In the genomic region with DNA sequence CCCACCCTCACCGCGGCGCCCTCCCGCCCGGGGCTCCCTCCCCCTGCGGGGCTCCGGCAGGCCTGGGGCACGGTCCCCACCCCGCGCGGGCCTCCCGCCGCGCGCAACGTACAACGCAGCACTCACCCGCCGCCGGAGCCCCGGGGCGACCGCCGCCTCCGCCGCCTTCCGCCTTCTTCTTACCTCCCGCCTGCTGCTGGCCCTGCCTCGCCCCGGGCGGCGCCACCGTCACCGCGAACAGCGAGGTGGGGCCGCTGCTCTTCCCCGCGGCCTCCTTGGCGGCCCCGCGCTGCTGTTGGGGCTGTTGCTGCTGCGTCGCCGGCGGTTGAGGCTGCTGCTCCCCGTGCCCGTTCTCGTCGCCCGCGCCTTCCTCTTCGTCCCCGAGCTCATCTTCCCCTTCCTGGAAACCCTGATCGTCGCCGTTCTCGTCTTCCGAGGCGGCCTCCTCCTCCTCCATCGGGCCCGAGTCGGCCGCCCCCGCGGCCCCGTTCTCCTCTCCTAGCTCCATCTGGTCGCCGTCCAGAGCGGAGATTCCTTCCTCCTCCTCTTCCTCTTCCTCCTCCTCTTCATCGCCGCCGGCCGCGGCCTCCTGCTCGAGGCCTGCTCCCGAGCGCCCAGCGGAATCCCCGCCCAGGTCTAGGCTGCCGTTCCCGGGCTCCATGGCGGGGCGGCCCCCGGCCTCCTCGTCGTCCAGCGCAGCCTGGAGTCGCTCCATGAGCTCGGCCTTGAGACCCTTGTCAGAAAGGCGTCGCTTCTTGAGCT, we compare ENCODE assay signal across 1 cellular context.
TF ChIP-seq lines count a peak whose summit lies in the region.

No MANE protein-coding gene starts in this region.

TF ChIP-seq in HEK293, 187 proteins besides CTCF, POLR2A, EP300 and RAD21 (continued from another document and continues in another):
- TF ChIP-seq, protein P1, sequence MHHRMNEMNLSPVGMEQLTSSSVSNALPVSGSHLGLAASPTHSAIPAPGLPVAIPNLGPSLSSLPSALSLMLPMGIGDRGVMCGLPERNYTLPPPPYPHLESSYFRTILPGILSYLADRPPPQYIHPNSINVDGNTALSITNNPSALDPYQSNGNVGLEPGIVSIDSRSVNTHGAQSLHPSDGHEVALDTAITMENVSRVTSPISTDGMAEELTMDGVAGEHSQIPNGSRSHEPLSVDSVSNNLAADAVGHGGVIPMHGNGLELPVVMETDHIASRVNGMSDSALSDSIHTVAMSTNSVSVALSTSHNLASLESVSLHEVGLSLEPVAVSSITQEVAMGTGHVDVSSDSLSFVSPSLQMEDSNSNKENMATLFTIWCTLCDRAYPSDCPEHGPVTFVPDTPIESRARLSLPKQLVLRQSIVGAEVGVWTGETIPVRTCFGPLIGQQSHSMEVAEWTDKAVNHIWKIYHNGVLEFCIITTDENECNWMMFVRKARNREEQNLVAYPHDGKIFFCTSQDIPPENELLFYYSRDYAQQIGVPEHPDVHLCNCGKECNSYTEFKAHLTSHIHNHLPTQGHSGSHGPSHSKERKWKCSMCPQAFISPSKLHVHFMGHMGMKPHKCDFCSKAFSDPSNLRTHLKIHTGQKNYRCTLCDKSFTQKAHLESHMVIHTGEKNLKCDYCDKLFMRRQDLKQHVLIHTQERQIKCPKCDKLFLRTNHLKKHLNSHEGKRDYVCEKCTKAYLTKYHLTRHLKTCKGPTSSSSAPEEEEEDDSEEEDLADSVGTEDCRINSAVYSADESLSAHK (tag by site-specific recombination; IDR thresholded peaks at IDR 0.05), result no peak
- TF ChIP-seq ZFP37 (tag by site-specific recombination; IDR thresholded peaks at IDR 0.05) (peak; percentile 92), TCF7L2 (IDR thresholded peaks at IDR 0.05; ENCODE audit: borderline replicate concordance, low read depth, low read length) (no peak), WT1 (tag by site-specific recombination; IDR thresholded peaks at IDR 0.05) (no peak; the same call in 1 of the 2 replicates), SP7 (tag by site-specific recombination; IDR thresholded peaks at IDR 0.05) (peak; percentile 10; the same call in 1 of the 2 replicates), ZNF664 (tag by site-specific recombination; IDR thresholded peaks at IDR 0.05) (no peak), ZNF121 (tag by site-specific recombination; IDR thresholded peaks at IDR 0.05) (peak; percentile 10; the same call in 1 of the 2 replicates), ZNF292 (tag by site-specific recombination; IDR thresholded peaks at IDR 0.05; ENCODE audit: borderline replicate concordance, low read depth) (no peak), KLF1 (tag by site-specific recombination; IDR thresholded peaks at IDR 0.05) (peak; percentile 6; the same call in 1 of the 2 replicates), ZNF223 (tag by site-specific recombination; IDR thresholded peaks at IDR 0.05) (no peak), ZNF239 (tag by site-specific recombination; IDR thresholded peaks at IDR 0.05) (peak; percentile 67; the same call in 1 of the 2 replicates), GLIS1 (tag by site-specific recombination; IDR thresholded peaks at IDR 0.05) (peak; percentile 81), ZNF510 (tag by site-specific recombination; IDR thresholded peaks at IDR 0.05; ENCODE audit: insufficient replicate concordance) (no peak), EGR2 (tag by site-specific recombination; IDR thresholded peaks at IDR 0.05; ENCODE audit: low read depth) (peak; percentile 40), ZNF394 (tag by site-specific recombination; IDR thresholded peaks at IDR 0.05; ENCODE audit: borderline replicate concordance) (no peak), ZNF548 (tag by site-specific recombination; IDR thresholded peaks at IDR 0.05) (no peak), ZNF660 (tag by site-specific recombination; IDR thresholded peaks at IDR 0.05) (no peak), ZBTB20 (tag by site-specific recombination; IDR thresholded peaks at IDR 0.05) (peak; percentile 73; the same call in 1 of the 2 replicates), ZNF391 (tag by site-specific recombination; IDR thresholded peaks at IDR 0.05; ENCODE audit: borderline replicate concordance, low read depth) (peak; percentile 48; the same call in 1 of the 2 replicates), ZNF214 (tag by site-specific recombination; IDR thresholded peaks at IDR 0.05; ENCODE audit: borderline replicate concordance) (no peak), OVOL3 (tag by site-specific recombination; IDR thresholded peaks at IDR 0.05) (no peak), KLF9 (tag by site-specific recombination; IDR thresholded peaks at IDR 0.05; ENCODE audit: low read depth) (no peak), ZNF555 (tag by site-specific recombination; conservative IDR thresholded peaks at IDR 0.05) (no peak), SCRT1 (tag by site-specific recombination; IDR thresholded peaks at IDR 0.05; ENCODE audit: borderline replicate concordance) (no peak), ZNF24 (tag by site-specific recombination; IDR thresholded peaks at IDR 0.05) (no peak), ZNF324 (tag by site-specific recombination; IDR thresholded peaks at IDR 0.05) (no peak), ZNF184 (tag by site-specific recombination; IDR thresholded peaks at IDR 0.05) (no peak), ZNF211 (tag by site-specific recombination; IDR thresholded peaks at IDR 0.05; ENCODE audit: low read depth) (no peak), ZNF16 (tag by site-specific recombination; IDR thresholded peaks at IDR 0.05; ENCODE audit: low read depth) (no peak; the same call in 1 of the 2 replicates), ZNF843 (tag by site-specific recombination; IDR thresholded peaks at IDR 0.05) (no peak; the same call in 1 of the 2 replicates), ZNF114 (tag by site-specific recombination; IDR thresholded peaks at IDR 0.05) (no peak), ZNF560 (tag by site-specific recombination; IDR thresholded peaks at IDR 0.05; ENCODE audit: borderline replicate concordance) (no peak), ZSCAN30 (tag by site-specific recombination; IDR thresholded peaks at IDR 0.05) (no peak), ZNF23 (tag by site-specific recombination; IDR thresholded peaks at IDR 0.05; ENCODE audit: borderline replicate concordance) (peak; percentile 61; the same call in 1 of the 2 replicates), ZNF248 (tag by site-specific recombination; IDR thresholded peaks at IDR 0.05) (no peak), KLF8 (tag by site-specific recombination; IDR thresholded peaks at IDR 0.05) (no peak; the same call in none of the 2 replicates), ZNF585B (tag by site-specific recombination; IDR thresholded peaks at IDR 0.05) (no peak), ZNF48 (tag by site-specific recombination; IDR thresholded peaks at IDR 0.05) (no peak)
- TF ChIP-seq, protein P2, sequence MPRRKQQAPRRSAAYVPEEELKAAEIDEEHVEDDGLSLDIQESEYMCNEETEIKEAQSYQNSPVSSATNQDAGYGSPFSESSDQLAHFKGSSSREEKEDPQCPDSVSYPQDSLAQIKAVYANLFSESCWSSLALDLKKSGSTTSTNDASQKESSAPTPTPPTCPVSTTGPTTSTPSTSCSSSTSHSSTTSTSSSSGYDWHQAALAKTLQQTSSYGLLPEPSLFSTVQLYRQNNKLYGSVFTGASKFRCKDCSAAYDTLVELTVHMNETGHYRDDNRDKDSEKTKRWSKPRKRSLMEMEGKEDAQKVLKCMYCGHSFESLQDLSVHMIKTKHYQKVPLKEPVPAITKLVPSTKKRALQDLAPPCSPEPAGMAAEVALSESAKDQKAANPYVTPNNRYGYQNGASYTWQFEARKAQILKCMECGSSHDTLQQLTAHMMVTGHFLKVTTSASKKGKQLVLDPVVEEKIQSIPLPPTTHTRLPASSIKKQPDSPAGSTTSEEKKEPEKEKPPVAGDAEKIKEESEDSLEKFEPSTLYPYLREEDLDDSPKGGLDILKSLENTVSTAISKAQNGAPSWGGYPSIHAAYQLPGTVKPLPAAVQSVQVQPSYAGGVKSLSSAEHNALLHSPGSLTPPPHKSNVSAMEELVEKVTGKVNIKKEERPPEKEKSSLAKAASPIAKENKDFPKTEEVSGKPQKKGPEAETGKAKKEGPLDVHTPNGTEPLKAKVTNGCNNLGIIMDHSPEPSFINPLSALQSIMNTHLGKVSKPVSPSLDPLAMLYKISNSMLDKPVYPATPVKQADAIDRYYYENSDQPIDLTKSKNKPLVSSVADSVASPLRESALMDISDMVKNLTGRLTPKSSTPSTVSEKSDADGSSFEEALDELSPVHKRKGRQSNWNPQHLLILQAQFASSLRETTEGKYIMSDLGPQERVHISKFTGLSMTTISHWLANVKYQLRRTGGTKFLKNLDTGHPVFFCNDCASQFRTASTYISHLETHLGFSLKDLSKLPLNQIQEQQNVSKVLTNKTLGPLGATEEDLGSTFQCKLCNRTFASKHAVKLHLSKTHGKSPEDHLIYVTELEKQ (tag by site-specific recombination; IDR thresholded peaks at IDR 0.05; ENCODE audit: borderline replicate concordance), result no peak
- TF ChIP-seq, protein P3, sequence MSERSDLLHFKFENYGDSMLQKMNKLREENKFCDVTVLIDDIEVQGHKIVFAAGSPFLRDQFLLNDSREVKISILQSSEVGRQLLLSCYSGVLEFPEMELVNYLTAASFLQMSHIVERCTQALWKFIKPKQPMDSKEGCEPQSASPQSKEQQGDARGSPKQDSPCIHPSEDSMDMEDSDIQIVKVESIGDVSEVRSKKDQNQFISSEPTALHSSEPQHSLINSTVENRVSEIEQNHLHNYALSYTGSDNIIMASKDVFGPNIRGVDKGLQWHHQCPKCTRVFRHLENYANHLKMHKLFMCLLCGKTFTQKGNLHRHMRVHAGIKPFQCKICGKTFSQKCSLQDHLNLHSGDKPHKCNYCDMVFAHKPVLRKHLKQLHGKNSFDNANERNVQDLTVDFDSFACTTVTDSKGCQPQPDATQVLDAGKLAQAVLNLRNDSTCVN (tag by site-specific recombination; optimal IDR thresholded peaks at IDR 0.05), result no peak
- TF ChIP-seq, protein P4, sequence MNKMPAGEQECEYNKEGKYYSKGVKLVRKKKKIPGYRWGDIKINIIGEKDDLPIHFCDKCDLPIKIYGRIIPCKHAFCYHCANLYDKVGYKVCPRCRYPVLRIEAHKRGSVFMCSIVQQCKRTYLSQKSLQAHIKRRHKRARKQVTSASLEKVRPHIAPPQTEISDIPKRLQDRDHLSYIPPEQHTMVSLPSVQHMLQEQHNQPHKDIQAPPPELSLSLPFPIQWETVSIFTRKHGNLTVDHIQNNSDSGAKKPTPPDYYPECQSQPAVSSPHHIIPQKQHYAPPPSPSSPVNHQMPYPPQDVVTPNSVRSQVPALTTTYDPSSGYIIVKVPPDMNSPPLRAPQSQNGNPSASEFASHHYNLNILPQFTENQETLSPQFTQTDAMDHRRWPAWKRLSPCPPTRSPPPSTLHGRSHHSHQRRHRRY (tag by site-specific recombination; IDR thresholded peaks at IDR 0.05), result peak; percentile 22; the same call in 1 of the 2 replicates
- TF ChIP-seq, protein P5, sequence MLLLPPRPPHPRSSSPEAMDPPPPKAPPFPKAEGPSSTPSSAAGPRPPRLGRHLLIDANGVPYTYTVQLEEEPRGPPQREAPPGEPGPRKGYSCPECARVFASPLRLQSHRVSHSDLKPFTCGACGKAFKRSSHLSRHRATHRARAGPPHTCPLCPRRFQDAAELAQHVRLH (tag by site-specific recombination; IDR thresholded peaks at IDR 0.05), result no peak
- TF ChIP-seq, protein P6, sequence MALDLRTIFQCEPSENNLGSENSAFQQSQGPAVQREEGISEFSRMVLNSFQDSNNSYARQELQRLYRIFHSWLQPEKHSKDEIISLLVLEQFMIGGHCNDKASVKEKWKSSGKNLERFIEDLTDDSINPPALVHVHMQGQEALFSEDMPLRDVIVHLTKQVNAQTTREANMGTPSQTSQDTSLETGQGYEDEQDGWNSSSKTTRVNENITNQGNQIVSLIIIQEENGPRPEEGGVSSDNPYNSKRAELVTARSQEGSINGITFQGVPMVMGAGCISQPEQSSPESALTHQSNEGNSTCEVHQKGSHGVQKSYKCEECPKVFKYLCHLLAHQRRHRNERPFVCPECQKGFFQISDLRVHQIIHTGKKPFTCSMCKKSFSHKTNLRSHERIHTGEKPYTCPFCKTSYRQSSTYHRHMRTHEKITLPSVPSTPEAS (tag by site-specific recombination; IDR thresholded peaks at IDR 0.05), result no peak; the same call in 1 of the 2 replicates
- TF ChIP-seq, protein P7, sequence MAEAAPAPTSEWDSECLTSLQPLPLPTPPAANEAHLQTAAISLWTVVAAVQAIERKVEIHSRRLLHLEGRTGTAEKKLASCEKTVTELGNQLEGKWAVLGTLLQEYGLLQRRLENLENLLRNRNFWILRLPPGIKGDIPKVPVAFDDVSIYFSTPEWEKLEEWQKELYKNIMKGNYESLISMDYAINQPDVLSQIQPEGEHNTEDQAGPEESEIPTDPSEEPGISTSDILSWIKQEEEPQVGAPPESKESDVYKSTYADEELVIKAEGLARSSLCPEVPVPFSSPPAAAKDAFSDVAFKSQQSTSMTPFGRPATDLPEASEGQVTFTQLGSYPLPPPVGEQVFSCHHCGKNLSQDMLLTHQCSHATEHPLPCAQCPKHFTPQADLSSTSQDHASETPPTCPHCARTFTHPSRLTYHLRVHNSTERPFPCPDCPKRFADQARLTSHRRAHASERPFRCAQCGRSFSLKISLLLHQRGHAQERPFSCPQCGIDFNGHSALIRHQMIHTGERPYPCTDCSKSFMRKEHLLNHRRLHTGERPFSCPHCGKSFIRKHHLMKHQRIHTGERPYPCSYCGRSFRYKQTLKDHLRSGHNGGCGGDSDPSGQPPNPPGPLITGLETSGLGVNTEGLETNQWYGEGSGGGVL (tag by site-specific recombination; IDR thresholded peaks at IDR 0.05), result no peak
- TF ChIP-seq, protein P8, sequence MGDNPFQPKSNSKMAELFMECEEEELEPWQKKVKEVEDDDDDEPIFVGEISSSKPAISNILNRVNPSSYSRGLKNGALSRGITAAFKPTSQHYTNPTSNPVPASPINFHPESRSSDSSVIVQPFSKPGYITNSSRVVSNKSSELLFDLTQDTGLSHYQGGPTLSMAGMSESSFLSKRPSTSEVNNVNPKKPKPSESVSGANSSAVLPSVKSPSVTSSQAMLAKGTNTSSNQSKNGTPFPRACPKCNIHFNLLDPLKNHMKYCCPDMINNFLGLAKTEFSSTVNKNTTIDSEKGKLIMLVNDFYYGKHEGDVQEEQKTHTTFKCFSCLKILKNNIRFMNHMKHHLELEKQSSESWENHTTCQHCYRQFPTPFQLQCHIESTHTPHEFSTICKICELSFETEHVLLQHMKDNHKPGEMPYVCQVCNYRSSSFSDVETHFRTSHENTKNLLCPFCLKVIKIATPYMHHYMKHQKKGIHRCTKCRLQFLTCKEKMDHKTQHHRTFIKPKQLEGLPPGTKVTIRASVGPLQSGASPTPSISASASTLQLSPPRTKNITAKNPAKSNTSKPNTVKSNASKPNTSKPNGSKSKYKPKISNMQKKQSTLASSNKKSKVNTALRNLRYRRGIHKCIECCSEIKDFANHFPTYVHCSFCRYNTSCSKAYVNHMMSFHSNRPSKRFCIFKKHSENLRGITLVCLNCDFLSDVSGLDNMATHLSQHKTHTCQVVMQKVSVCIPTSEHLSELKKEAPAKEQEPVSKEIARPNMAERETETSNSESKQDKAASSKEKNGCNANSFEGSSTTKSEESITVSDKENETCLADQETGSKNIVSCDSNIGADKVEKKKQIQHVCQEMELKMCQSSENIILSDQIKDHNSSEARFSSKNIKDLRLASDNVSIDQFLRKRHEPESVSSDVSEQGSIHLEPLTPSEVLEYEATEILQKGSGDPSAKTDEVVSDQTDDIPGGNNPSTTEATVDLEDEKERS (tag by site-specific recombination; IDR thresholded peaks at IDR 0.05), result no peak
- TF ChIP-seq, protein P9, sequence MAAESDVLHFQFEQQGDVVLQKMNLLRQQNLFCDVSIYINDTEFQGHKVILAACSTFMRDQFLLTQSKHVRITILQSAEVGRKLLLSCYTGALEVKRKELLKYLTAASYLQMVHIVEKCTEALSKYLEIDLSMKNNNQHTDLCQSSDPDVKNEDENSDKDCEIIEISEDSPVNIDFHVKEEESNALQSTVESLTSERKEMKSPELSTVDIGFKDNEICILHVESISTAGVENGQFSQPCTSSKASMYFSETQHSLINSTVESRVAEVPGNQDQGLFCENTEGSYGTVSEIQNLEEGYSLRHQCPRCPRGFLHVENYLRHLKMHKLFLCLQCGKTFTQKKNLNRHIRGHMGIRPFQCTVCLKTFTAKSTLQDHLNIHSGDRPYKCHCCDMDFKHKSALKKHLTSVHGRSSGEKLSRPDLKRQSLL (tag by site-specific recombination; IDR thresholded peaks at IDR 0.05), result peak; percentile 77
